20 cellular contexts compared by ENCODE assay signal in the genomic region with DNA sequence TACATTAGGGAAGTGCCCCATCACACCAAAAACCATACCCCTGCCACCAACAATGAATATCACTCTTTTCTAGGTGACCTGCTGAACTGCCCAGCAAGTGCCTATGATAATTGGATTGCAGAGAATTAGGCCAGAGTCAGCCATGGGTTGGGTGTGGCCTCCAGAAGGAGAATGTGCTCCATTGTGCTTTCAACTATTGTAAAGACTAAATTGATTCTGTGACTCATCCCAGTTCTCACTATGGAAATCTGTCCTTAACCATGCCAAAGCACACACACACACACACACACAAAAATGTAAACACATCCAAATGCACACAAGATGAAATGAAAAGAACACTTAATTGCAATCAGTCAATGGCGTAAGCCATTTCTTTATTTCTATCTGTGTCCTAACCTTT. TPM values are rescaled to one million over a fixed set of nuclear protein-coding genes. Genes with fewer than 3 reads are reported as not detected.
DNase-seq lines count a peak whose midpoint lies in the region; ATAC-seq and TF ChIP-seq lines count a peak whose summit lies in the region.
"Had no signal": no experiment of that assay in that cellular context is flagged by ENCODE, and none has a peak within 500 bp of the region (broad histone marks: within the 10 kb centered on the region; RNA-seq: fewer than 3 reads in every experiment).

No MANE protein-coding gene starts in this region.

- no peaks in the 10 kb centered on the region for H3K36me3 ChIP-seq in mammary epithelial cell (ENCODE audit: insufficient read depth, low read length)
- H3K36me3 ChIP-seq: SJSA1 had no signal

- peaks cover 20% of the 10 kb centered on the region for H3K27me3 Mint-ChIP-seq in MCF 10A (ENCODE audit: insufficient read depth, unreplicated experiment)

- H3K4me3 ChIP-seq in mammary epithelial cell (replicated peaks in 1 of 3; ENCODE audit: insufficient read depth in 1 of 3, low read depth in 2 of 3, low read length in 3 of 3), result no peak overlapping the region
- H3K4me3 ChIP-seq: SJSA1 had no signal

- H3K9me3 ChIP-seq in mammary epithelial cell (replicated peaks; ENCODE audit: insufficient read depth, low read length), result no peaks in the 10 kb centered on the region

- no peak overlapping the region for H3K27ac Mint-ChIP-seq in MCF 10A (ENCODE audit: low read depth, unreplicated experiment)
- H3K27ac Mint-ChIP-seq: CD8-positive, alpha-beta T cell had no signal

- H3K9ac ChIP-seq in mammary epithelial cell (ENCODE audit: insufficient read depth, low read length), result no peak overlapping the region

- H3K4me3 Mint-ChIP-seq in MCF 10A (ENCODE audit: unreplicated experiment), result no peak overlapping the region
- H3K4me3 Mint-ChIP-seq: CD8-positive, alpha-beta T cell had no signal

- H2AFZ ChIP-seq in mammary epithelial cell (ENCODE audit: low read depth, low read length), result no peak overlapping the region

- no peaks in the 10 kb centered on the region for H3K4me1 Mint-ChIP-seq in MCF 10A (ENCODE audit: insufficient read depth, unreplicated experiment)

- H3K27me3 ChIP-seq in mammary epithelial cell (ENCODE audit: insufficient read depth, low read length), result no peaks in the 10 kb centered on the region
- H3K27me3 ChIP-seq: SJSA1 had no signal

- ATAC-seq in GM21619 (IDR thresholded peaks at IDR 0.05; ENCODE audit: unreplicated experiment) (no peak), GM21825 (IDR thresholded peaks at IDR 0.05; ENCODE audit: unreplicated experiment) (no peak)
- ATAC-seq: CD8-positive, alpha-beta T cell had no signal

- in situ Hi-C loops in mammary epithelial cell (cut with MboI; ENCODE audit: low sequenced_read_pairs in 2 of 2), result no loop called here

- intact Hi-C loops in mammary epithelial cell (cut with micrococcal nuclease) (no loop called here), MCF 10A (cut with micrococcal nuclease) (no loop called here)

- no peaks in the 10 kb centered on the region for H3K4me1 ChIP-seq in mammary epithelial cell (ENCODE audit: insufficient read depth, low read length)

- dilution Hi-C loops in mammary epithelial cell (cut with HindIII; ENCODE audit: low sequenced_read_pairs), result no loop called here

- H3K27ac ChIP-seq in mammary epithelial cell (ENCODE audit: insufficient read depth, low read depth, low read length) (no peak overlapping the region), epithelial cell of prostate (no peak overlapping the region)
- H3K27ac ChIP-seq: SJSA1 had no signal

- 96% methylated on average over 1 of the region's 1 CpG for WGBS in mammary epithelial cell (ENCODE audit: low coverage, missing lambda C conversion rate)

- H3K36me3 Mint-ChIP-seq in MCF 10A (ENCODE audit: insufficient read depth, unreplicated experiment), result no peaks in the 10 kb centered on the region
- H3K36me3 Mint-ChIP-seq: CD8-positive, alpha-beta T cell had no signal

- H3K4me2 ChIP-seq in mammary epithelial cell (ENCODE audit: insufficient read depth, low read depth, low read length), result no peak overlapping the region

- DNase-seq in mammary epithelial cell (peak; percentile 1), MCF 10A (ENCODE audit: unreplicated experiment) (no peak), NCI-H748 treated with DMSO at 0.1 percent for 48 hours (lab: John Stamatoyannopoulos, UW) (peak; percentile 93), epithelial cell of prostate (ENCODE audit: low read depth, low spot score) (peak; percentile 24), DMS79 treated with DMSO at 0.1 percent for 48 hours (lab: John Stamatoyannopoulos, UW) (no peak)
- DNase-seq in activated T-cell treated with anti-CD3 and anti-CD28 coated beads, Interleukin-2, amount 50 U/mL, for 48 hours, result no peak
- DNase-seq: CD8-positive, alpha-beta T cell; DMS 273 treated with DMSO at 0.1 percent for 48 hours; H7; KBM-7; NCI-H1417 treated with DMSO at 0.1 percent for 48 hours; NCI-H226; NCI-H524 treated with DMSO at 0.1 percent for 48 hours; NK-92 treated with Interleukin-12 subunit alpha and Interleukin-12 subunit beta, amount 100 ng/mL, for 24 hours; OCI-M1 had no signal

- H4K20me1 ChIP-seq in mammary epithelial cell (ENCODE audit: insufficient read depth, low read length), result no peaks in the 10 kb centered on the region

- CTCF ChIA-PET in mammary epithelial cell (lab: Charles Lee; ENCODE audit: low non-redundant PET), result no interaction called here
- CTCF ChIA-PET in MCF 10A (lab: Yijun Ruan, JAX), result no interaction called here

- BruUV-seq in mammary epithelial cell (replicated peaks; lab: Mats Ljungman, UMichigan) (no TSS peak), MCF 10A (replicated peaks; lab: Mats Ljungman, UMichigan) (no TSS peak)

- POLR2A ChIA-PET in MCF 10A (lab: Yijun Ruan, JAX), result no interaction called here

- peaks cover 8% of the 10 kb centered on the region for H3K9me3 Mint-ChIP-seq in MCF 10A (ENCODE audit: unreplicated experiment)
- H3K9me3 Mint-ChIP-seq: CD8-positive, alpha-beta T cell had no signal

- TF ChIP-seq CTCF in mammary epithelial cell (conservative IDR thresholded peaks at IDR 0.05 in 1 of 2, IDR thresholded peaks at IDR 0.05 in 1 of 2; ENCODE audit: extremely low read depth in 1 of 2, insufficient read depth in 1 of 2, low read depth in 1 of 2, low read length in 2 of 2) (no peak), MCF 10A (IDR thresholded peaks at IDR 0.05; ENCODE audit: unreplicated experiment) (no peak)

- H3K79me2 ChIP-seq in mammary epithelial cell (ENCODE audit: insufficient read depth, low read length), result no peaks in the 10 kb centered on the region

RNA-seq across cellular contexts. Expression of gene DRD1, which starts 25.7 kb away (rescaled TPM):
- not detected for total RNA-seq in mammary epithelial cell
- not detected for polyA plus RNA-seq in mammary epithelial cell
- polyA minus RNA-seq in mammary epithelial cell, result not detected
- not detected in 2 replicates for total RNA-seq in MCF 10A (2022)
- total RNA-seq: A172; CD8-positive, alpha-beta T cell had no signal
- polyA plus RNA-seq: BJ had no signal

Comparison
In these comparisons a context has a peak if more than half of its experiments do, and no peak if none do; other contexts are left out.
1. DNase-seq: peak in mammary epithelial cell (single experiment), NCI-H748 treated with DMSO at 0.1 percent for 48 hours (single experiment) and epithelial cell of prostate (single experiment); none in MCF 10A (single experiment), activated T-cell treated with anti-CD3 and anti-CD28 coated beads, Interleukin-2, amount 50 U/mL, for 48 hours (0 of 2) and DMS79 treated with DMSO at 0.1 percent for 48 hours (single experiment).